In genomic region chr13:102983496-102983895, GRCh38 we compare ENCODE assay signal across 21 cellular contexts.
DNase-seq lines count a peak whose midpoint lies in the region; ATAC-seq and FAIRE-seq lines count a peak whose summit lies in the region.
"Had no signal": no experiment of that assay in that cellular context is flagged by ENCODE, and none has a peak within 500 bp of the region (broad histone marks: within the 10 kb centered on the region; RNA-seq: fewer than 3 reads in every experiment).

No MANE protein-coding gene starts in this region.

- ATAC-seq in HG02852 (IDR thresholded peaks at IDR 0.05; ENCODE audit: unreplicated experiment) (no peak), GM18498 (IDR thresholded peaks at IDR 0.05; ENCODE audit: unreplicated experiment) (no peak), GM21737 (IDR thresholded peaks at IDR 0.05; ENCODE audit: unreplicated experiment) (no peak)
- ATAC-seq: naive thymus-derived CD8-positive, alpha-beta T cell; stimulated activated memory B cell treated with anti-CD40 and anti-IgM and Interleukin-4, amounts not matched to agents 10 μg/mL and 1 μg/mL and 100 μg/mL, for 72 hours; T-cell had no signal

- peak; percentile 23 for DNase-seq in Caki2 (ENCODE audit: low read depth)
- DNase-seq in HTR-8/SVneo (ENCODE audit: insufficient read length, low spot score): peak; percentile 4
- peak; percentile 70 for DNase-seq in fibroblast of gingiva (ENCODE audit: low read depth)
- peak; percentile 49 for DNase-seq in mucosa of gallbladder (ENCODE audit: low spot score)
- DNase-seq in NCI-H146 (lab: John Stamatoyannopoulos, UW): no peak
- DNase-seq: activated CD4-positive, alpha-beta T cell treated with anti-CD3 and anti-CD28 coated beads, Interleukin-2, amount 10 ng/mL, durations not matched to agents 7 days and 5 days; activated naive CD8-positive, alpha-beta T cell treated with anti-CD3 and anti-CD28 coated beads for 36 hours; CD4-positive, alpha-beta T cell; endodermal cell; foreskin melanocyte; H9; mesendoderm; naive thymus-derived CD8-positive, alpha-beta T cell; NCI-H526; SHP77 treated with DMSO at 0.1 percent for 48 hours; sigmoid colon; T-cell had no signal

- FAIRE-seq in HTR-8/SVneo (lab: Jason Lieb, UNC): no peak

- in situ Hi-C loops in Caki2 (cut with HindIII; ENCODE audit: low pct_unique_long_range_greater_than_20kb, low sequenced_read_pairs): no loop called here
